8 cellular contexts compared by ENCODE assay signal in genomic region chr5:141618804-141619554, GRCh38. TPM values are rescaled to one million over a fixed set of nuclear protein-coding genes. Genes with fewer than 3 reads are reported as not detected.
A peak's percentile ranks its signal among the peaks of the same experiment; 100 is the strongest.
DNase-seq lines count a peak whose midpoint lies in the region; ATAC-seq and TF ChIP-seq lines count a peak whose summit lies in the region.

Gene DIAPH1, minus strand, starts transcription at chr5:141619000. Its CDS starts 86 bp downstream, at chr5:141618914.

- peak; percentile 98 for TF ChIP-seq CTCF in HFF-Myc (IDR thresholded peaks at IDR 0.05; ENCODE audit: low read depth, low read length, missing control alignments)
- TF ChIP-seq CTCF in gastroesophageal sphincter (IDR thresholded peaks at IDR 0.05) = peak; percentile 97 to 100 (median 98)
- peak; percentile 99 for TF ChIP-seq CTCF in suprapubic skin (IDR thresholded peaks at IDR 0.05)

- ATAC-seq in gastroesophageal sphincter = peak; percentile 99

- TF ChIP-seq POLR2A in gastroesophageal sphincter (IDR thresholded peaks at IDR 0.05) (peak; percentile 87 to 89), suprapubic skin (IDR thresholded peaks at IDR 0.05) (peak; percentile 37 to 74)

- TF ChIP-seq EP300 in gastroesophageal sphincter (IDR thresholded peaks at IDR 0.05) = no peak
- TF ChIP-seq EP300 in suprapubic skin (IDR thresholded peaks at IDR 0.05) = no peak

- H3K36me3 ChIP-seq in gastroesophageal sphincter = peaks cover 0 to 40% of the 10 kb centered on the region in 2 donors
- peaks cover 29% of the 10 kb centered on the region for H3K36me3 ChIP-seq in suprapubic skin

- H3K27ac ChIP-seq in gastroesophageal sphincter = peak within 1 kb of the TSS; percentile 77 to 96 (median 89)
- H3K27ac ChIP-seq in suprapubic skin = peak within 1 kb of the TSS; percentile 97

- 6 to 21% methylated on average over 2 to 8 of the region's 70 CpGs for WGBS in gastroesophageal sphincter (ENCODE audit: low coverage in 1 of 2), 2 donors
- 1% methylated on average over 32 of the region's 70 CpGs for WGBS in suprapubic skin

- DNase-seq in HFF-Myc (ENCODE audit: extremely low read depth, low read depth) (peak; percentile 79), MV-4-11 (lab: John Stamatoyannopoulos, UW) (peak; percentile 92), SK-MEL-5 (ENCODE audit: low read depth, low spot score) (peak; percentile 97), nucleus accumbens (lab: John Stamatoyannopoulos, UW) (peak in 55 of 56 donors; percentile 49 to 92 (median 81)), suprapubic skin (ENCODE audit: low spot score in 2 of 2) (peak; percentile 99)
- peak; percentile 99 for DNase-seq in activated naive CD4-positive, alpha-beta T cell treated with Interleukin-2 at 50 U/mL for 16 hours

- in situ Hi-C loops in SK-MEL-5 (cut with HindIII; ENCODE audit: low pct_unique_long_range_greater_than_20kb, low sequenced_read_pairs) = no loop called here

- H3K9me3 ChIP-seq in gastroesophageal sphincter (no peaks in the 10 kb centered on the region), suprapubic skin (no peaks in the 10 kb centered on the region)

- H3K27me3 ChIP-seq in gastroesophageal sphincter (no peaks in the 10 kb centered on the region), suprapubic skin (no peaks in the 10 kb centered on the region)

- peaks cover 0 to 38% (median 4%) of the 10 kb centered on the region in 3 donors for H3K4me1 ChIP-seq in gastroesophageal sphincter
- H3K4me1 ChIP-seq in suprapubic skin = peaks cover 27% of the 10 kb centered on the region

- H3K4me3 ChIP-seq in GM08714 (ENCODE audit: low read length) = peak within 1 kb of the TSS; percentile 87
- H3K4me3 ChIP-seq in HFF-Myc (replicated peaks; ENCODE audit: low read depth, low read length) = peak within 1 kb of the TSS; percentile 74
- H3K4me3 ChIP-seq in gastroesophageal sphincter = peak within 1 kb of the TSS; percentile 86 to 98
- peak within 1 kb of the TSS; percentile 89 for H3K4me3 ChIP-seq in suprapubic skin

RNA-seq across cellular contexts. Expression of gene DIAPH1, which starts in this region (rescaled TPM):
- total RNA-seq in SK-MEL-5 (2014; rRNA removed; shearing (Covaris generic)) = 32.8 TPM in 2 replicates
- polyA plus RNA-seq in SK-MEL-5 (2015; cell fraction: cytosol; rRNA removed) = 54.5 and 70.0 TPM in 2 replicates
- polyA plus RNA-seq in SK-MEL-5 (2015; cell fraction: nucleus; rRNA removed) = 41.1 and 54.6 TPM in 2 replicates
- total RNA-seq in gastroesophageal sphincter = 10 to 100 TPM; 35.2 to 62.3 (median 53.4) TPM
- total RNA-seq in suprapubic skin = 100 to 1,000 TPM in 1 of 4 donors, 10 to 100 TPM in 3; 83.0 to 115 (median 95.1) TPM

Comparison
In these comparisons a context has a peak if more than half of its experiments do, and no peak if none do; other contexts are left out.
1. Peak in every context shown above with its lines: DNase-seq, ATAC-seq, H3K4me3 ChIP-seq and H3K27ac ChIP-seq.